9 cellular contexts compared by ENCODE assay signal in the genomic region with DNA sequence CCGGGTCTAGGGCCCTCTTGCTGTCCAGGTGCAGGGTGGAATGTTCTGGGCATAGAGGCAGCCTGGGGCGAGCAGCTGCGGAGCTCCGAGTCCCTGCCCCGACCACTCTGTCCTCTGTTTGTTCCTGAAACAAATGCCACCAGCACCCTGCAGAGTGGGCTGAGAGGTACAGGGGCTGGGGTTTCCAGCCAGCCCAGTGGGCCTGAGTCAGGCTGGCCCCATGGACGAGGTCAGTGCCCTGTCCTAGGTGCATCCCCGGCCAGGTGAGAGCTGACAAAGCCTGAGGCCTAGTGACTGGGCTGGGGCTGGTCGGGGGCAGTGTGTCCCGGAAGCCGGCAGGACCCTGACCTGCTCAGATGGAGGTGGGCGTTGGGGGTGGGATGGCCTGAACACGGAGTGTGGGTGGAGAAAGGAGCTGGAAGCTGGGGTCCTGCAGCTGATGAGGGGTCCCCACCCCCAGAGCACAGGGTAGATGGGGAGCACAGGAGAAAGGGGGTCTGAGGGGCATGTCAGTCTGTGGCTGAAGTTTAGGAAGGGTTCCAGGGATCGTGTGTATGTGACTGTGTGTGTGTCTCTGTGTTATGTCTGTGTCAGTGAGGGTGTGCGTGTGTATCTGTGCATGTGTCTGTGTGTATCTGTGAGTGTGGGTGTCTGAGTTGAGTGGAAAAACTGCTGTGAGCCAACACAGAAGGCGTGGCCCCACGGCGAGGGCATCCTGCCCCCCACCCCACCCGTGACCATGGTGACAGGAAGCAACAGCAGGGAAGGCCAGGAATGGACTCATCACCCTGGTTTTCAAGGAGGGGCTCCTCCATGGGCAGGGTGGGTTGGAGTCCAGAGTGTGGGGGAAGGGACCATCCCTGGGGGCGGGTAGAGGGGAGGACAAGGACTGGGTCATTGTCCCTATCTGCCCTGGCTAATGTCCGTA. TPM values are rescaled to one million over a fixed set of nuclear protein-coding genes. Genes with fewer than 3 reads are reported as not detected.
DNase-seq lines count a peak whose midpoint lies in the region; ATAC-seq and TF ChIP-seq lines count a peak whose summit lies in the region.
"Had no signal": no experiment of that assay in that cellular context is flagged by ENCODE, and none has a peak within 500 bp of the region (broad histone marks: within the 10 kb centered on the region; RNA-seq: fewer than 3 reads in every experiment).

No MANE protein-coding gene starts in this region.

- no peak for DNase-seq in SK-N-SH
- DNase-seq in lower leg skin (ENCODE audit: low spot score in 2 of 2): peak; percentile 32 to 95
- DNase-seq in tibial nerve (ENCODE audit: low spot score in 2 of 2): no peak
- no peak for DNase-seq in cerebellum (ENCODE audit: low spot score)
- DNase-seq: ACHN had no signal

- peak overlapping the region; percentile 2 to 47; a peak in 3 of 4 replicates for H3K27ac ChIP-seq in SK-N-SH (ENCODE audit: low read depth in 2 of 2, low read length in 1 of 2)
- H3K27ac ChIP-seq in tibial nerve: peak overlapping the region in 3 of 4 donors; percentile 92 to 96 (median 95)

- peak overlapping the region; percentile 10 for H3K27ac Mint-ChIP-seq in activated naive CD4-positive, alpha-beta T cell treated with anti-CD3 and anti-CD28 coated beads, Interleukin-2, amount 50 U/mL, for 24 hours

- H3K4me3 Mint-ChIP-seq in activated naive CD4-positive, alpha-beta T cell treated with anti-CD3 and anti-CD28 coated beads, Interleukin-2, amount 50 U/mL, for 24 hours: peak overlapping the region; percentile 1

- TF ChIP-seq POLR2A in lower leg skin (IDR thresholded peaks at IDR 0.05) (no peak), tibial nerve (IDR thresholded peaks at IDR 0.05) (no peak)

- WGBS in SK-N-SH (ENCODE audit: low lambda C conversion rate): 82% methylated on average over 16 of the region's 20 CpGs
- 21 to 30% methylated on average over 17 to 20 of the region's 20 CpGs for WGBS in lower leg skin, 2 donors
- 52 to 53% methylated on average over 13 to 19 of the region's 20 CpGs for WGBS in tibial nerve, 2 donors

- peak overlapping the region; percentile 46 for H3K9ac ChIP-seq in SK-N-SH

- no peak for TF ChIP-seq EP300 in SK-N-SH (IDR thresholded peaks at IDR 0.05; ENCODE audit: borderline replicate concordance in 1 of 2, low read depth in 1 of 2, low read length in 1 of 2)
- no peak for TF ChIP-seq EP300 in tibial nerve (IDR thresholded peaks at IDR 0.05)

- H3K9me3 ChIP-seq in SK-N-SH (no peaks in the 10 kb centered on the region), tibial nerve (no peaks in the 10 kb centered on the region)

- POLR2A ChIA-PET in SK-N-SH (lab: Yijun Ruan, JAX): no interaction called here

- H3K36me3 ChIP-seq in SK-N-SH (replicated peaks in 1 of 2; ENCODE audit: control insufficient read depth in 1 of 2, insufficient read depth in 2 of 2, low read length in 1 of 2): peaks cover 0 to 2% of the 10 kb centered on the region in 2 experiments
- H3K36me3 ChIP-seq in tibial nerve: peaks cover 0 to 6% (median 0%) of the 10 kb centered on the region in 3 donors

- H4K20me1 ChIP-seq in SK-N-SH (ENCODE audit: insufficient read depth): no peaks in the 10 kb centered on the region

- peaks cover 71% of the 10 kb centered on the region for H3K4me1 Mint-ChIP-seq in activated naive CD4-positive, alpha-beta T cell treated with anti-CD3 and anti-CD28 coated beads, Interleukin-2, amount 50 U/mL, for 24 hours

- H3F3A ChIP-seq in SK-N-SH (replicated peaks; ENCODE audit: insufficient read depth): peaks cover 26% of the 10 kb centered on the region

- H3K4me1 ChIP-seq in SK-N-SH (ENCODE audit: control insufficient read depth in 1 of 2, insufficient read depth in 2 of 2, low read depth in 1 of 2, low read length in 1 of 2): peaks cover 31 to 76% of the 10 kb centered on the region in 2 experiments; a peak in 3 of 4 replicates
- H3K4me1 ChIP-seq in tibial nerve: peaks cover 0 to 99% (median 77%) of the 10 kb centered on the region in 4 donors

- no peaks in the 10 kb centered on the region for H3K9me2 ChIP-seq in SK-N-SH

- H3K27me3 ChIP-seq in SK-N-SH (ENCODE audit: insufficient read depth) (no peaks in the 10 kb centered on the region), tibial nerve (peaks cover 0 to 15% of the 10 kb centered on the region in 2 donors)

- H3K4me3 ChIP-seq in SK-N-SH (ENCODE audit: low read depth in 2 of 2, low read length in 1 of 2) (no peak overlapping the region), lower leg skin (ENCODE audit: low read depth, poor library complexity, severe bottlenecking) (no peak overlapping the region), tibial nerve (no peak overlapping the region)

- TF ChIP-seq RAD21 in SK-N-SH (IDR thresholded peaks at IDR 0.05; ENCODE audit: low read length): no peak

- TF ChIP-seq CTCF in SK-N-SH (IDR thresholded peaks at IDR 0.05) (no peak), lower leg skin (IDR thresholded peaks at IDR 0.05) (no peak), tibial nerve (IDR thresholded peaks at IDR 0.05) (no peak)

- H3K9me3 Mint-ChIP-seq in activated naive CD4-positive, alpha-beta T cell treated with anti-CD3 and anti-CD28 coated beads, Interleukin-2, amount 50 U/mL, for 24 hours: no peaks in the 10 kb centered on the region

- H3K36me3 Mint-ChIP-seq in activated naive CD4-positive, alpha-beta T cell treated with anti-CD3 and anti-CD28 coated beads, Interleukin-2, amount 50 U/mL, for 24 hours: no peaks in the 10 kb centered on the region

- H2AFZ ChIP-seq in SK-N-SH (ENCODE audit: low read depth): no peak overlapping the region

- intact Hi-C loops in lower leg skin (cut with DNase I; ENCODE audit: low total_unique reads): no loop called here

- CTCF ChIA-PET in SK-N-SH (lab: Yijun Ruan, JAX): interaction anchor here (0.7 to 7.2 kb wide), 6 partner anchors 14 to 112 kb away, joined by 3 to 137 read pairs (median 5); no protein-coding TSS in a partner anchor

- no peak for ATAC-seq in SK-N-SH treated with all-trans-retinoic acid at 6 μM for 48 hours
- ATAC-seq in GM21423 (IDR thresholded peaks at IDR 0.05; ENCODE audit: unreplicated experiment): no peak
- ATAC-seq in HG03442 (IDR thresholded peaks at IDR 0.05; ENCODE audit: unreplicated experiment): no peak

- no peaks in the 10 kb centered on the region for H3K79me2 ChIP-seq in SK-N-SH (ENCODE audit: insufficient read depth)

- no peaks in the 10 kb centered on the region for H3K27me3 Mint-ChIP-seq in activated naive CD4-positive, alpha-beta T cell treated with anti-CD3 and anti-CD28 coated beads, Interleukin-2, amount 50 U/mL, for 24 hours

- H3K4me2 ChIP-seq in SK-N-SH: peak overlapping the region; percentile 24; the same call in 1 of the 2 replicates

TF ChIP-seq in SK-N-SH, 30 proteins besides CTCF, POLR2A, EP300 and RAD21:
- TF ChIP-seq RXRA (IDR thresholded peaks at IDR 0.05; ENCODE audit: borderline replicate concordance, low read depth): no peak
- TF ChIP-seq TCF12 (IDR thresholded peaks at IDR 0.05): no peak
- TF ChIP-seq POLR2AphosphoS5 (IDR thresholded peaks at IDR 0.05; ENCODE audit: low read depth, low read length): no peak

TF ChIP-seq in SK-N-SH treated with all-trans-retinoic acid at 6 μM for 48 hours, 23 proteins besides CTCF, POLR2A, EP300 and RAD21 (continues in another document):
- no peak for TF ChIP-seq SNAI2 (CRISPR knock-in tag; IDR thresholded peaks at IDR 0.05)
- no peak for TF ChIP-seq ZFP30 (CRISPR knock-in tag; IDR thresholded peaks at IDR 0.05)
- TF ChIP-seq ZFP3 (CRISPR knock-in tag; IDR thresholded peaks at IDR 0.05): no peak
- TF ChIP-seq GLIS3 (CRISPR knock-in tag; IDR thresholded peaks at IDR 0.05): no peak
- no peak for TF ChIP-seq ARNTL (CRISPR knock-in tag; IDR thresholded peaks at IDR 0.05; ENCODE audit: borderline replicate concordance, low read depth)
- TF ChIP-seq ZNF565 (CRISPR knock-in tag; conservative IDR thresholded peaks at IDR 0.05; ENCODE audit: low read depth): no peak
- TF ChIP-seq CSDC2 (CRISPR knock-in tag; IDR thresholded peaks at IDR 0.05): no peak

RNA-seq across cellular contexts. Expression of gene CRIP1, which starts 2.4 kb away (rescaled TPM):
- polyA plus RNA-seq in SK-N-SH (2012; rRNA removed): 0.68 and 0.72 TPM in 2 replicates
- 0.09 TPM in 1 of 2 replicates, not detected in the other for polyA plus RNA-seq in SK-N-SH (2012; cell fraction: cytosol; rRNA removed)
- 9.8 and 16.8 TPM in 2 replicates for polyA plus RNA-seq in SK-N-SH (2012; cell fraction: nucleus; rRNA removed)
- total RNA-seq in lower leg skin (100 to 1,000 TPM in 1 of 4 donors, 10 to 100 TPM in 3; 13.1 to 103 (median 63.2) TPM), tibial nerve (10 to 100 TPM; 26.4 to 77.8 (median 33.5) TPM), cerebellum (0.73 TPM)

RNA-seq across cellular contexts. Expression of gene TEDC1, which starts 6.7 kb away (rescaled TPM):
- polyA plus RNA-seq in SK-N-SH (2012; rRNA removed): 10.9 and 13.4 TPM in 2 replicates
- polyA plus RNA-seq in SK-N-SH (2012; cell fraction: cytosol; rRNA removed): 4.4 and 7.2 TPM in 2 replicates
- 33.0 and 74.2 TPM in 2 replicates for polyA plus RNA-seq in SK-N-SH (2012; cell fraction: nucleus; rRNA removed)
- total RNA-seq in lower leg skin (10 to 100 TPM in 1 of 4 donors, 1 to 10 TPM in 3; 2.8 to 16.9 (median 5.4) TPM), tibial nerve (10 to 100 TPM in 3 of 4 donors, 1 to 10 TPM in 1; 5.5 to 20.4 (median 14.2) TPM), cerebellum (6.8 TPM)

RNA-seq across cellular contexts. Expression of gene CRIP2, which starts 9.7 kb away (rescaled TPM):
- polyA plus RNA-seq in SK-N-SH (2012; rRNA removed): 219 and 335 TPM in 2 replicates
- 154 and 228 TPM in 2 replicates for polyA plus RNA-seq in SK-N-SH (2012; cell fraction: cytosol; rRNA removed)
- 326 and 608 TPM in 2 replicates for polyA plus RNA-seq in SK-N-SH (2012; cell fraction: nucleus; rRNA removed)
- total RNA-seq in lower leg skin (100 to 1,000 TPM; 103 to 203 (median 141) TPM), tibial nerve (100 to 1,000 TPM; 161 to 268 (median 208) TPM), cerebellum (49.7 TPM)

RNA-seq across cellular contexts. Expression of gene TMEM121, which starts 42.0 kb away (rescaled TPM):
- 7.2 and 9.1 TPM in 2 replicates for polyA plus RNA-seq in SK-N-SH (2012; rRNA removed)
- polyA plus RNA-seq in SK-N-SH (2012; cell fraction: cytosol; rRNA removed): 2.1 and 5.7 TPM in 2 replicates
- 5.1 and 5.9 TPM in 2 replicates for polyA plus RNA-seq in SK-N-SH (2012; cell fraction: nucleus; rRNA removed)
- 1 to 10 TPM in 3 of 4 donors, under 1 TPM in 1; 0.99 to 5.4 (median 4.0) TPM for total RNA-seq in lower leg skin
- total RNA-seq in tibial nerve: 10 to 100 TPM; 15.1 to 28.2 (median 20.1) TPM
- 12.5 TPM for total RNA-seq in cerebellum

Comparison
In these comparisons a context has a peak if more than half of its experiments do, and no peak if none do; other contexts are left out.
1. DNase-seq: peak in lower leg skin (2 of 2); none in SK-N-SH (single experiment), tibial nerve (0 of 2) and cerebellum (single experiment).